ENCODE assay signal across 1 cellular context in the genomic region with DNA sequence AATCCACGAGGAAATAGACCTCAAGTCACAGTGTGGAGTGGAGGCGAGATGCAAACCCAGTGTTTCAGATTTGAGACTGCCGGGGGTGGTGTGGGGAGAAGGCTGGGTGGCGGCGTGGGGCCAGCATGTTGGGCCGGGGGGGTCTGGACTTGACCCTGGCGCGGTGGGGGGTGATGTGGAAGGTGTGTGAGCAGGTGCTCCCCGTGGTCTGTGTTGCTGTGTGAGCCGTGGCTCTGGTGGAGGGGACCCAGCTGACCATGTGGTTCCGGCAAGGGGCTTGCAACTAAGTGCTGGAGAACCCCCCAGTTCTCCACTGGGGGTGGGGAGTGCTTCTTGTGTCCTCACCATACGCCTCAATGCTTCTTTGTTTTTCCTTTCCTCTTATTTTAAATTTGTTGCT.
TF ChIP-seq lines count a peak whose summit lies in the region.

No MANE protein-coding gene starts in this region.

TF ChIP-seq in WTC11, 78 proteins besides CTCF, POLR2A, EP300 and RAD21 (continued from another document):
- TF ChIP-seq ATF6 (CRISPR knock-in tag; IDR thresholded peaks at IDR 0.05) (no peak), MXD4 (CRISPR knock-in tag; IDR thresholded peaks at IDR 0.05; ENCODE audit: borderline replicate concordance) (no peak), TEAD4 (CRISPR knock-in tag; IDR thresholded peaks at IDR 0.05) (no peak), ESRRA (CRISPR knock-in tag; IDR thresholded peaks at IDR 0.05; ENCODE audit: borderline replicate concordance) (no peak), ETV6 (CRISPR knock-in tag; IDR thresholded peaks at IDR 0.05) (no peak)
